Comparison of ENCODE assay signal across 31 cellular contexts in genomic region chr14:37573355-37573754, GRCh38. TPM values are rescaled to one million over a fixed set of nuclear protein-coding genes. Genes with fewer than 3 reads are reported as not detected.
"Had no signal": no experiment of that assay in that cellular context is flagged by ENCODE, and none has a peak within 500 bp of the region (broad histone marks: within the 10 kb centered on the region; RNA-seq: fewer than 3 reads in every experiment).

No MANE protein-coding gene starts in this region.

- H3K4me3 ChIP-seq: gastrocnemius medialis, right atrium auricular region, thoracic aorta, vagina had no signal

- H3K4me1 ChIP-seq: gastrocnemius medialis, parathyroid adenoma, right atrium auricular region, vagina had no signal

- ATAC-seq: activated CD4-positive, CD25-positive, alpha-beta regulatory T cell treated with anti-CD3 and anti-CD28 coated beads, Interleukin-2, amount 50 U/mL, for 24 hours; gastrocnemius medialis; left cardiac atrium; naive thymus-derived CD4-positive, alpha-beta T cell; stimulated activated naive CD8-positive, alpha-beta T cell treated with anti-CD3 and anti-CD28 coated beads, Interleukin-15, Interleukin-2, amounts not matched to agents 100 U/mL and 50 U/mL, for 24 hours had no signal

- DNase-seq: activated CD4-positive, alpha-beta T cell treated with anti-CD3 and anti-CD28 coated beads for 48 hours; activated CD4-positive, alpha-beta T cell treated with anti-CD3 and anti-CD28 coated beads, Interleukin-2, amount 50 U/mL, for 48 hours; activated CD8-positive, alpha-beta memory T cell treated with anti-CD3 and anti-CD28 coated beads, Interleukin-2, amount 50 U/mL, for 4 hours; activated effector memory CD4-positive, alpha-beta T cell treated with anti-CD3 and anti-CD28 coated beads, Interleukin-2, amount 50 U/mL, for 16 hours; activated naive CD4-positive, alpha-beta T cell treated with anti-CD3 and anti-CD28 coated beads for 36 hours; activated naive CD8-positive, alpha-beta T cell treated with anti-CD3 and anti-CD28 coated beads for 36 hours; activated T-cell treated with anti-CD3 and anti-CD28 coated beads, Interleukin-2, amount 50 U/mL, for 1 hour; amniotic stem cell; effector CD8-positive, alpha-beta T cell; gastrocnemius medialis; glutamatergic neuron; left cardiac atrium; midbrain; naive thymus-derived CD4-positive, alpha-beta T cell; nucleus accumbens; stimulated activated CD4-positive, alpha-beta T cell treated with anti-CD3 and anti-CD28 coated beads, Interleukin-12 subunit alpha, Interleukin-12 subunit beta, amount 100 ng/mL, for 4 hours; stimulated activated CD4-positive, alpha-beta T cell treated with anti-CD3 and anti-CD28 coated beads, Interleukin-4, amount 100 ng/mL, for 1 hour; stimulated activated naive CD8-positive, alpha-beta T cell treated with anti-CD3 and anti-CD28 coated beads, Interleukin-15, Interleukin-2, amounts not matched to agents 100 U/mL and 50 U/mL, for 24 hours; T-helper 9 cell; WERI-Rb-1 had no signal

- H3K9ac ChIP-seq: parathyroid adenoma had no signal

- H3K27ac ChIP-seq: epithelial cell of prostate, gastrocnemius medialis, parathyroid adenoma, right atrium auricular region, thoracic aorta, vagina, WERI-Rb-1 had no signal

- H3K9me3 ChIP-seq: gastrocnemius medialis, right atrium auricular region, thoracic aorta, vagina had no signal

- H3K36me3 ChIP-seq: gastrocnemius medialis, right atrium auricular region, thoracic aorta, vagina, WERI-Rb-1 had no signal

- H2AFZ ChIP-seq: parathyroid adenoma had no signal

- H3K27me3 ChIP-seq: right atrium auricular region, vagina had no signal

RNA-seq across cellular contexts. Expression of gene FOXA1, which starts 21.7 kb away (rescaled TPM):
- total RNA-seq: activated naive CD4-positive, alpha-beta T cell treated with anti-CD3 and anti-CD28 coated beads for 36 hours; activated naive CD8-positive, alpha-beta T cell treated with anti-CD3 and anti-CD28 coated beads for 36 hours; dermis microvascular lymphatic vessel endothelial cell; left cardiac atrium; naive thymus-derived CD4-positive, alpha-beta T cell; neural crest cell; right atrium auricular region; subcutaneous adipose tissue; thoracic aorta had no signal
- polyA plus RNA-seq: naive thymus-derived CD4-positive, alpha-beta T cell had no signal

RNA-seq across cellular contexts. Expression of gene TTC6, which starts 22.1 kb away (rescaled TPM):
- total RNA-seq: activated CD8-positive, alpha-beta memory T cell treated with anti-CD3 and anti-CD28 coated beads for 36 hours; activated naive CD4-positive, alpha-beta T cell treated with anti-CD3 and anti-CD28 coated beads for 36 hours; activated naive CD8-positive, alpha-beta T cell treated with anti-CD3 and anti-CD28 coated beads for 36 hours; activated T-helper 1 cell treated with anti-CD3 and anti-CD28 coated beads, Interleukin-12 subunit alpha, Interleukin-12 subunit beta, Interleukin-2, Interleukin-4 antibody, amounts not matched to agents 30 ng/mL and 10 ng/mL and 1 ng/mL, durations not matched to agents 14 hours and 24 hours and 36 hours; gastrocnemius medialis; left cardiac atrium; naive thymus-derived CD4-positive, alpha-beta T cell; right atrium auricular region; subcutaneous adipose tissue had no signal
- polyA plus RNA-seq: naive thymus-derived CD4-positive, alpha-beta T cell had no signal
